ENCODE assay signal across 1 cellular context in genomic region chr17:28747801-28748750, GRCh38.
TF ChIP-seq lines count a peak whose summit lies in the region.

No MANE protein-coding gene starts in this region.

TF ChIP-seq in K562, 482 proteins besides CTCF, POLR2A, EP300 and RAD21:
- TF ChIP-seq MAX (CRISPR knock-in tag; IDR thresholded peaks at IDR 0.05) (0 out of 2 replicates have a peak, but pooled peaks have one; percentile 2), SUPT5H (IDR thresholded peaks at IDR 0.05) (0 out of 2 replicates have a peak, but pooled peaks have one; percentile 4), RBFOX2 (IDR thresholded peaks at IDR 0.05; ENCODE audit: low read depth, low read length) (peak; percentile 52; the same call in 1 of the 2 replicates), THRA (IDR thresholded peaks at IDR 0.05) (no peak), POLR2G (IDR thresholded peaks at IDR 0.05; ENCODE audit: low read depth, low read length) (peak; percentile 60), ZBTB12 (CRISPR knock-in tag; IDR thresholded peaks at IDR 0.05) (no peak), HCFC1 (IDR thresholded peaks at IDR 0.05; ENCODE audit: low read depth, low read length) (no peak), FOXK1 (CRISPR knock-in tag; IDR thresholded peaks at IDR 0.05; ENCODE audit: borderline replicate concordance) (0 out of 2 replicates have a peak, but pooled peaks have one; percentile 30), HMG20B (CRISPR knock-in tag; IDR thresholded peaks at IDR 0.05) (no peak)
